23 cellular contexts compared by ENCODE assay signal in genomic region chr4:27819261-27819660, GRCh38.
"Had no signal": no experiment of that assay in that cellular context is flagged by ENCODE, and none has a peak within 500 bp of the region (broad histone marks: within the 10 kb centered on the region; RNA-seq: fewer than 3 reads in every experiment).

No MANE protein-coding gene starts in this region.

- H3K27ac ChIP-seq: esophagus squamous epithelium, foreskin keratinocyte, left ventricle myocardium inferior, lower lobe of right lung, pancreas, prostate gland, right lobe of liver, skin epidermis, suprapubic skin, thyroid gland, uterus had no signal

- H3K4me1 ChIP-seq: esophagus squamous epithelium, foreskin keratinocyte, left ventricle myocardium inferior, lower lobe of right lung, pancreas, prostate gland, right lobe of liver, suprapubic skin, thyroid gland, uterus had no signal

- H3K27me3 Mint-ChIP-seq: memory B cell; natural killer cell treated with Interleukin-12 subunit alpha and Interleukin-12 subunit beta and Interleukin-15 and Interleukin-18, amount 100 ng/mL, for 72 hours had no signal

- FAIRE-seq: colon, kidney, pancreas had no signal

- H3K36me3 Mint-ChIP-seq: memory B cell, mesothelial cell of epicardium, type B pancreatic cell had no signal

- H3K36me3 ChIP-seq: esophagus squamous epithelium, left ventricle myocardium inferior, lower lobe of right lung, pancreas, prostate gland, right lobe of liver, suprapubic skin, thyroid gland, uterus had no signal

- DNase-seq: dermis blood vessel endothelial cell; esophagus squamous epithelium; foreskin keratinocyte; kidney; left cardiac atrium; left ventricle myocardium inferior; lower lobe of right lung; occipital lobe; pancreas; retina; right lobe of liver; stimulated activated CD4-positive, alpha-beta T cell treated with anti-CD3 and anti-CD28 coated beads, Interleukin-12 subunit alpha, Interleukin-12 subunit beta, amount 100 ng/mL, for 4 hours; stimulated activated naive CD4-positive, alpha-beta T cell treated with Interleukin-2 at 50 U/mL for 16 hours; thyroid gland; uterus had no signal

- H3K9me3 ChIP-seq: esophagus squamous epithelium, lower lobe of right lung, pancreas, prostate gland, right lobe of liver, suprapubic skin, thyroid gland, uterus had no signal

- H3K27me3 ChIP-seq: esophagus squamous epithelium, foreskin keratinocyte, pancreas, right lobe of liver, suprapubic skin, thyroid gland, uterus had no signal

- H3K4me3 ChIP-seq: esophagus squamous epithelium, left ventricle myocardium inferior, lower lobe of right lung, pancreas, prostate gland, right lobe of liver, skin epidermis, suprapubic skin, thyroid gland, uterus had no signal

- ATAC-seq: foreskin keratinocyte; left cardiac atrium; lower lobe of right lung; natural killer cell treated with Interleukin-12 subunit alpha and Interleukin-12 subunit beta and Interleukin-15 and Interleukin-18, amount 100 ng/mL, for 72 hours; pancreas; right lobe of liver had no signal

- H3K27ac Mint-ChIP-seq: memory B cell; mesothelial cell of epicardium; natural killer cell treated with Interleukin-12 subunit alpha and Interleukin-12 subunit beta and Interleukin-15 and Interleukin-18, amount 100 ng/mL, for 72 hours; type B pancreatic cell had no signal

- H3K4me1 Mint-ChIP-seq: memory B cell, mesothelial cell of epicardium had no signal

- H3K4me3 Mint-ChIP-seq: memory B cell; mesothelial cell of epicardium; natural killer cell treated with Interleukin-12 subunit alpha and Interleukin-12 subunit beta and Interleukin-15 and Interleukin-18, amount 100 ng/mL, for 72 hours; type B pancreatic cell had no signal
